22 cellular contexts compared by ENCODE assay signal in genomic region chr2:127589876-127590275, GRCh38. TPM values are rescaled to one million over a fixed set of nuclear protein-coding genes. Genes with fewer than 3 reads are reported as not detected.
"Had no signal": no experiment of that assay in that cellular context is flagged by ENCODE, and none has a peak within 500 bp of the region (broad histone marks: within the 10 kb centered on the region; RNA-seq: fewer than 3 reads in every experiment).

No MANE protein-coding gene starts in this region.

- FAIRE-seq: colon, endothelial cell of umbilical vein, kidney, TTC549 had no signal

- DNase-seq: activated CD4-positive, alpha-beta T cell treated with anti-CD3 and anti-CD28 coated beads for 48 hours; activated CD8-positive, alpha-beta T cell treated with anti-CD3 and anti-CD28 coated beads for 36 hours; esophagus squamous epithelium; hypothalamus; kidney; mesenchymal stem cell had no signal

- H3K4me1 Mint-ChIP-seq: activated T-helper 17 cell treated with anti-CD3 and anti-CD28 coated beads, Interleukin-2, amount 50 U/mL, for 72 hours had no signal

- H3K9me3 ChIP-seq: adrenal gland, esophagus squamous epithelium, psoas muscle, right lobe of liver, upper lobe of left lung had no signal

- H3K27me3 ChIP-seq: adrenal gland, cardiac muscle cell, esophagus squamous epithelium, right lobe of liver, upper lobe of left lung had no signal

- H3K4me2 ChIP-seq: smooth muscle cell had no signal

- H3K4me3 ChIP-seq: adrenal gland, cardiac muscle cell, esophagus squamous epithelium, psoas muscle, right lobe of liver, smooth muscle cell, upper lobe of left lung had no signal

- H3K4me3 Mint-ChIP-seq: activated CD8-positive, alpha-beta T cell treated with anti-CD3 and anti-CD28 coated beads for 36 hours; activated naive CD4-positive, alpha-beta T cell treated with anti-CD3 and anti-CD28 coated beads, Interleukin-2, amount 10 ng/mL, durations not matched to agents 7 days and 5 days; activated T-helper 17 cell treated with anti-CD3 and anti-CD28 coated beads, Interleukin-2, amount 50 U/mL, for 72 hours; naive thymus-derived CD8-positive, alpha-beta T cell; stimulated activated naive CD8-positive, alpha-beta T cell treated with anti-CD3 and anti-CD28 coated beads, Interleukin-15, Interleukin-2, amounts not matched to agents 100 ng/mL and 50 ng/mL, for 24 hours; WTC11 had no signal

- H3K4me1 ChIP-seq: adrenal gland, esophagus squamous epithelium, psoas muscle, right lobe of liver had no signal

- H3K27ac Mint-ChIP-seq: activated CD8-positive, alpha-beta T cell treated with anti-CD3 and anti-CD28 coated beads for 36 hours; activated naive CD4-positive, alpha-beta T cell treated with anti-CD3 and anti-CD28 coated beads, Interleukin-2, amount 10 ng/mL, durations not matched to agents 7 days and 5 days; activated T-helper 17 cell treated with anti-CD3 and anti-CD28 coated beads, Interleukin-2, amount 50 U/mL, for 72 hours; stimulated activated naive CD8-positive, alpha-beta T cell treated with anti-CD3 and anti-CD28 coated beads, Interleukin-15, Interleukin-2, amounts not matched to agents 100 ng/mL and 50 ng/mL, for 24 hours; WTC11 had no signal

- ATAC-seq: activated CD8-positive, alpha-beta T cell treated with anti-CD3 and anti-CD28 coated beads for 36 hours; activated T-helper 17 cell treated with anti-CD3 and anti-CD28 coated beads, Interleukin-2, amount 50 U/mL, for 72 hours; naive thymus-derived CD8-positive, alpha-beta T cell; psoas muscle; right lobe of liver; WTC11 had no signal

- H3K27me3 Mint-ChIP-seq: activated CD8-positive, alpha-beta T cell treated with anti-CD3 and anti-CD28 coated beads for 36 hours; activated T-helper 17 cell treated with anti-CD3 and anti-CD28 coated beads, Interleukin-2, amount 50 U/mL, for 72 hours; naive thymus-derived CD8-positive, alpha-beta T cell; stimulated activated naive CD8-positive, alpha-beta T cell treated with anti-CD3 and anti-CD28 coated beads, Interleukin-15, Interleukin-2, amounts not matched to agents 100 ng/mL and 50 ng/mL, for 24 hours had no signal

- H3K36me3 ChIP-seq: adrenal gland, cardiac muscle cell, esophagus squamous epithelium, right lobe of liver, upper lobe of left lung had no signal

- H3K36me3 Mint-ChIP-seq: activated naive CD4-positive, alpha-beta T cell treated with anti-CD3 and anti-CD28 coated beads, Interleukin-2, amount 10 ng/mL, durations not matched to agents 7 days and 5 days; naive thymus-derived CD8-positive, alpha-beta T cell; WTC11 had no signal

- H3K9me3 Mint-ChIP-seq: activated CD8-positive, alpha-beta T cell treated with anti-CD3 and anti-CD28 coated beads for 36 hours; activated naive CD4-positive, alpha-beta T cell treated with anti-CD3 and anti-CD28 coated beads, Interleukin-2, amount 10 ng/mL, durations not matched to agents 7 days and 5 days; activated T-helper 17 cell treated with anti-CD3 and anti-CD28 coated beads, Interleukin-2, amount 50 U/mL, for 72 hours; naive thymus-derived CD8-positive, alpha-beta T cell; stimulated activated naive CD8-positive, alpha-beta T cell treated with anti-CD3 and anti-CD28 coated beads, Interleukin-15, Interleukin-2, amounts not matched to agents 100 ng/mL and 50 ng/mL, for 24 hours; WTC11 had no signal

- H3K27ac ChIP-seq: adrenal gland, cardiac muscle cell, esophagus squamous epithelium, psoas muscle, right lobe of liver, upper lobe of left lung had no signal

RNA-seq across cellular contexts. Expression of gene MYO7B, which starts 54.4 kb away (rescaled TPM):
- total RNA-seq: endothelial cell of umbilical vein, WTC11 had no signal

RNA-seq across cellular contexts. Expression of gene GPR17, which starts 56.1 kb away (rescaled TPM):
- total RNA-seq: activated CD8-positive, alpha-beta T cell treated with anti-CD3 and anti-CD28 coated beads for 36 hours; activated T-helper 17 cell treated with anti-CD3 and anti-CD28 coated beads, Interleukin-2, amount 50 U/mL, for 72 hours; cardiac muscle cell; endothelial cell of umbilical vein; esophagus squamous epithelium; fibroblast of villous mesenchyme; naive thymus-derived CD8-positive, alpha-beta T cell; right lobe of liver; smooth muscle cell; T-helper 2 cell treated with Interferon-gamma antibody and Interleukin-4, amounts not matched to agents 100 ng/mL and 5 ng/mL, for 36 hours; WTC11 had no signal
- polyA plus RNA-seq: naive thymus-derived CD8-positive, alpha-beta T cell; smooth muscle cell had no signal
